Comparison of ENCODE assay signal across 8 cellular contexts in the genomic region with DNA sequence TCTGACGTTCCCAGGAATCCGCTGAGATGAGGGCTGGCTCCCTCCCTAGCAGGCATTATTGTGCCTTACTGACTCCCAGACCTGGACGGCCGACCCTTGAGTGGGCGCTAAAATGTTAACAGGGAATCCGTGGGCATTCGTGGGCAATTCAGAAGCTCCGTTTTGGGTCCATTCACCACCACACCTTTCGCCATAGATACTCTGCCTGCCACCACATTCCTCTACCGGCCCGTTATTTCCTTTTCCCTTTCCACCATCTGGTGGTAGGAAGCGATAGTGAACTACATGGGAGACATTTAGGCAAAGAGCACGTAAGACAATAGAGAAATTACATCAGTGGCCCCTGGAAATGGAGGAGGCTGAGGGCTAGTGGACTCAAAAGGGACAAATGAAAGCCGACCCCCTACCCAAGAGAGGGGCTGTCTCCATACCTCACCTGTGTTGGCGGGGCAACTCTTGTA. TPM values are rescaled to one million over a fixed set of nuclear protein-coding genes. Genes with fewer than 3 reads are reported as not detected.
DNase-seq lines count a peak whose midpoint lies in the region; TF ChIP-seq lines count a peak whose summit lies in the region.

No MANE protein-coding gene starts in this region.

- H3K4me2 ChIP-seq in smooth muscle cell: peak overlapping the region; percentile 82

- WGBS in smooth muscle cell (ENCODE audit: low lambda C conversion rate): 58% methylated on average over 15 of the region's 15 CpGs

- H3F3A ChIP-seq in smooth muscle cell (ENCODE audit: low read depth): no peaks in the 10 kb centered on the region

- TF ChIP-seq CTCF in LNCAP (IDR thresholded peaks at IDR 0.05): peak; percentile 24; the same call in 1 of the 2 replicates
- TF ChIP-seq CTCF in smooth muscle cell (IDR thresholded peaks at IDR 0.05; ENCODE audit: borderline replicate concordance, insufficient read depth, poor library complexity, severe bottlenecking): peak; percentile 43

- H3K27ac ChIP-seq in smooth muscle cell (ENCODE audit: low read depth): no peak overlapping the region

- H2AFZ ChIP-seq in smooth muscle cell (ENCODE audit: low read depth): no peak overlapping the region

- H3K9me3 ChIP-seq in smooth muscle cell (replicated peaks; ENCODE audit: low read depth): no peaks in the 10 kb centered on the region

- peaks cover 17% of the 10 kb centered on the region for H3K79me2 ChIP-seq in smooth muscle cell (ENCODE audit: low read depth)

- H3K36me3 ChIP-seq in smooth muscle cell (ENCODE audit: low read depth): no peaks in the 10 kb centered on the region

- H3K4me3 ChIP-seq in smooth muscle cell: peak overlapping the region; percentile 64

- no peaks in the 10 kb centered on the region for H3K4me1 ChIP-seq in smooth muscle cell (ENCODE audit: low read depth)

- DNase-seq in NCI-H510A treated with DMSO at 0.1 percent for 48 hours (lab: John Stamatoyannopoulos, UW): peak; percentile 10
- DNase-seq in NCI-H510A (lab: John Stamatoyannopoulos, UW): no peak
- DNase-seq in SKM-1 treated with dmso at 0.1 percent for 144 hours (lab: John Stamatoyannopoulos, UW; ENCODE audit: unreplicated experiment): peak; percentile 58
- DNase-seq in cerebellar cortex (ENCODE audit: low spot score): peak; percentile 78
- peak; percentile 74 for DNase-seq in iris pigment epithelial cell (ENCODE audit: low read depth)
- no peak for DNase-seq in smooth muscle cell (lab: John Stamatoyannopoulos, UW; ENCODE audit: unreplicated experiment)
- DNase-seq in GM19238 (ENCODE audit: insufficient read length, low spot score): no peak

- H4K20me1 ChIP-seq in smooth muscle cell (ENCODE audit: low read depth): peaks cover 12% of the 10 kb centered on the region

- no peaks in the 10 kb centered on the region for H3K27me3 ChIP-seq in smooth muscle cell (ENCODE audit: low read depth)

- no peak overlapping the region for H3K9ac ChIP-seq in smooth muscle cell (ENCODE audit: low read depth)

RNA-seq across cellular contexts. Expression of a gene that starts 1.0 kb away (rescaled TPM):
- total RNA-seq in smooth muscle cell: 69.7 and 76.8 TPM in 2 replicates
- polyA plus RNA-seq in smooth muscle cell: 68.0 and 77.3 TPM in 2 replicates

Comparison
In these comparisons a context has a peak if more than half of its experiments do, and no peak if none do; other contexts are left out.
1. DNase-seq: peak in NCI-H510A treated with DMSO at 0.1 percent for 48 hours (single experiment), SKM-1 treated with dmso at 0.1 percent for 144 hours (single experiment), cerebellar cortex (single experiment) and iris pigment epithelial cell (single experiment); none in NCI-H510A (single experiment), smooth muscle cell (single experiment) and GM19238 (single experiment).